ENCODE assay signal across 18 cellular contexts in the genomic region with DNA sequence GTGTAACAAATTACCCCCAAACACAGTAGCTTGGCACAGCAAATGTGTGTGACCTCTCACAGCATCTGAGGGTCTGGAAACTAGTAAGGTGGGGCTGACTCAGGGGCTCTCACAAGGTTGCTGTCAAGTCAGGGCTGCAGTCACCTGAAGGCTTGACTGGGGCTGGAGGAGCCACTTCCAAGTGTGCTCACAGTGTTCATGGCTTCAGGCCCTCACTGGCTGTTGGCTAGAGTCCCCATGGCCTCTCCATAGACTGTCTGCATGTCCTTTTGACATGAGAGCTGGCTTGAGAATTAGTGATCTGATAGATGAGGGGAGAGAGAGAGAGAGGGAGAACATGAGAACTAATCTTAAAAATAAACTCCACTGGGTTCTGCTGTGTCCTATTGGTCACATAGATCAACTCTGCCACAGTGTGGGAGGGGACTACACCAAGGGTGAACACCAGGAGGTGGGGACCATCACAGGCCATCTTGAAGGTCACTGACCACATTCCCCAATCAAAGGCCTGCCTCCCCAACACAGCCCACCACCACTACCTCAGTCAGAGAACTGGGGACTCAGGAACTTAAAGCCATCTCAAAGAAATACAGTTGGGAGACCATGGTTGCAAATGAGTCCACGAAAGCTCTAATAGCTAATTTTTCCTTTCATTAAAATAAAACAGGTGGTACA. TPM values are rescaled to one million over a fixed set of nuclear protein-coding genes. Genes with fewer than 3 reads are reported as not detected.
DNase-seq lines count a peak whose midpoint lies in the region; ATAC-seq lines count a peak whose summit lies in the region.
"Had no signal": no experiment of that assay in that cellular context is flagged by ENCODE, and none has a peak within 500 bp of the region (broad histone marks: within the 10 kb centered on the region; RNA-seq: fewer than 3 reads in every experiment).

No MANE protein-coding gene starts in this region.

- H3K9me3 ChIP-seq in CD4-positive, CD25-positive, alpha-beta regulatory T cell (ENCODE audit: control insufficient read depth in 2 of 2, low read length in 2 of 2): no peaks in the 10 kb centered on the region
- no peaks in the 10 kb centered on the region for H3K9me3 ChIP-seq in CD4-positive, alpha-beta memory T cell (ENCODE audit: control insufficient read depth in 1 of 2, low read length in 2 of 2)
- no peaks in the 10 kb centered on the region for H3K9me3 ChIP-seq in naive thymus-derived CD4-positive, alpha-beta T cell (ENCODE audit: control insufficient read depth in 2 of 3, low read length in 3 of 3)
- H3K9me3 ChIP-seq: HAP-1 had no signal

- intact Hi-C loops in CD4-positive, alpha-beta memory T cell (cut with micrococcal nuclease): loop anchor here (1.0 to 2.0 kb wide), 3 partner anchors 27 to 119 kb away; partner anchors contain the start of genes HMGB1 and KATNAL1
- intact Hi-C loops in naive thymus-derived CD4-positive, alpha-beta T cell (cut with micrococcal nuclease): loop anchor here (1.0 to 2.0 kb wide), 8 partner anchors 13 to 213 kb away; partner anchors contain the start of gene KATNAL1 (in 1 of the 2)

- CTCF ChIA-PET in CD4-positive, alpha-beta memory T cell (lab: Charles Lee; ENCODE audit: partially characterized antibody): interaction anchor here (0.9 to 3.7 kb wide), 13 partner anchors 9 to 229 kb away, joined by 3 to 18 read pairs (median 7); partner anchors contain the start of gene KATNAL1
- CTCF ChIA-PET in naive thymus-derived CD4-positive, alpha-beta T cell (lab: Charles Lee): interaction anchor here (0.6 to 1.9 kb wide), 7 partner anchors 29 to 213 kb away, joined by 3 to 8 read pairs (median 4); no protein-coding TSS in a partner anchor

- no peaks in the 10 kb centered on the region for H3K9me3 Mint-ChIP-seq in CD4-positive, CD25-positive, alpha-beta regulatory T cell
- peaks cover 0 to 1% (median 0%) of the 10 kb centered on the region in 8 donors for H3K9me3 Mint-ChIP-seq in CD4-positive, alpha-beta memory T cell
- no peaks in the 10 kb centered on the region for H3K9me3 Mint-ChIP-seq in activated T-helper 17 cell treated with anti-CD3 and anti-CD28 coated beads, Interleukin-2, amount 50 U/mL, for 72 hours
- H3K9me3 Mint-ChIP-seq in naive thymus-derived CD4-positive, alpha-beta T cell: peaks cover 0 to 9% (median 0%) of the 10 kb centered on the region in 11 donors

- peaks cover 21 to 63% (median 48%) of the 10 kb centered on the region in 4 donors for H3K4me1 Mint-ChIP-seq in CD4-positive, CD25-positive, alpha-beta regulatory T cell
- peaks cover 35 to 48% (median 41%) of the 10 kb centered on the region in 4 donors for H3K4me1 Mint-ChIP-seq in CD4-positive, alpha-beta memory T cell
- H3K4me1 Mint-ChIP-seq in activated T-helper 17 cell treated with anti-CD3 and anti-CD28 coated beads, Interleukin-2, amount 50 U/mL, for 72 hours: peaks cover 27% of the 10 kb centered on the region
- H3K4me1 Mint-ChIP-seq in naive thymus-derived CD4-positive, alpha-beta T cell: peaks cover 38 to 65% (median 48%) of the 10 kb centered on the region in 7 donors

- no peak overlapping the region for H3K27ac ChIP-seq in CD4-positive, CD25-positive, alpha-beta regulatory T cell (ENCODE audit: insufficient read depth, low read length, poor library complexity, severe bottlenecking)
- H3K27ac ChIP-seq in CD4-positive, alpha-beta memory T cell (ENCODE audit: low read depth, low read length): no peak overlapping the region
- no peak overlapping the region for H3K27ac ChIP-seq in naive thymus-derived CD4-positive, alpha-beta T cell (ENCODE audit: low read depth, low read length)
- H3K27ac ChIP-seq: PC-9 had no signal

- DNase-seq in CD4-positive, CD25-positive, alpha-beta regulatory T cell: no peak
- no peak for DNase-seq in CD4-positive, alpha-beta memory T cell
- DNase-seq in naive thymus-derived CD4-positive, alpha-beta T cell: no peak
- DNase-seq in activated CD4-positive, alpha-beta T cell treated with anti-CD3 and anti-CD28 coated beads for 48 hours: no peak
- DNase-seq in ecto neural progenitor cell (ENCODE audit: low spot score): no peak
- DNase-seq: ACHN, C1 segment of cervical spinal cord, COR-L47, DMS79, NCI-H1092 treated with DMSO at 0.1 percent for 48 hours, NCI-H1436 treated with DMSO at 0.1 percent for 48 hours, NCI-H1930, NCI-H748 treated with DMSO at 0.1 percent for 48 hours, SHP77 had no signal

- H3K4me1 ChIP-seq in CD4-positive, CD25-positive, alpha-beta regulatory T cell (ENCODE audit: control insufficient read depth, insufficient read depth, low read length, poor library complexity, severe bottlenecking): peaks cover 34% of the 10 kb centered on the region
- H3K4me1 ChIP-seq in CD4-positive, alpha-beta memory T cell (ENCODE audit: insufficient read depth, low read length): peaks cover 42% of the 10 kb centered on the region
- H3K4me1 ChIP-seq in naive thymus-derived CD4-positive, alpha-beta T cell (ENCODE audit: control insufficient read depth in 2 of 2, insufficient read depth in 2 of 2, low read length in 2 of 2): peaks cover 29 to 31% of the 10 kb centered on the region in 2 donors
- H3K4me1 ChIP-seq: HAP-1 had no signal

- H3K36me3 Mint-ChIP-seq in CD4-positive, CD25-positive, alpha-beta regulatory T cell: peaks cover 32% of the 10 kb centered on the region
- H3K36me3 Mint-ChIP-seq in CD4-positive, alpha-beta memory T cell: peaks cover 18 to 26% of the 10 kb centered on the region in 2 donors
- peaks cover 28% of the 10 kb centered on the region for H3K36me3 Mint-ChIP-seq in activated T-helper 17 cell treated with anti-CD3 and anti-CD28 coated beads, Interleukin-2, amount 50 U/mL, for 72 hours (ENCODE audit: low read depth)
- H3K36me3 Mint-ChIP-seq in naive thymus-derived CD4-positive, alpha-beta T cell: peaks cover 0 to 59% (median 9%) of the 10 kb centered on the region in 5 donors

- H3K27ac Mint-ChIP-seq in CD4-positive, CD25-positive, alpha-beta regulatory T cell: peak overlapping the region in 1 of 3 donors; percentile 1
- H3K27ac Mint-ChIP-seq in CD4-positive, alpha-beta memory T cell: no peak overlapping the region
- H3K27ac Mint-ChIP-seq in activated T-helper 17 cell treated with anti-CD3 and anti-CD28 coated beads, Interleukin-2, amount 50 U/mL, for 72 hours: no peak overlapping the region
- peak overlapping the region in 2 of 9 donors; percentile 50 to 77 for H3K27ac Mint-ChIP-seq in naive thymus-derived CD4-positive, alpha-beta T cell

- H3K4me3 Mint-ChIP-seq in CD4-positive, CD25-positive, alpha-beta regulatory T cell: peak overlapping the region; percentile 53 to 89 (median 76)
- H3K4me3 Mint-ChIP-seq in CD4-positive, alpha-beta memory T cell: peak overlapping the region in 7 of 8 donors; percentile 14 to 88 (median 37)
- peak overlapping the region; percentile 47 for H3K4me3 Mint-ChIP-seq in activated T-helper 17 cell treated with anti-CD3 and anti-CD28 coated beads, Interleukin-2, amount 50 U/mL, for 72 hours
- peak overlapping the region; percentile 3 to 76 (median 68) for H3K4me3 Mint-ChIP-seq in naive thymus-derived CD4-positive, alpha-beta T cell

- peak overlapping the region; percentile 66 for H3K4me3 ChIP-seq in CD4-positive, CD25-positive, alpha-beta regulatory T cell (ENCODE audit: low read depth, low read length)
- H3K4me3 ChIP-seq in CD4-positive, alpha-beta memory T cell (ENCODE audit: low read length in 2 of 2): no peak overlapping the region
- H3K4me3 ChIP-seq in naive thymus-derived CD4-positive, alpha-beta T cell (ENCODE audit: low read length): no peak overlapping the region
- H3K4me3 ChIP-seq: HAP-1, PC-9 had no signal

- peaks cover 5% of the 10 kb centered on the region for H3K27me3 Mint-ChIP-seq in CD4-positive, CD25-positive, alpha-beta regulatory T cell
- no peaks in the 10 kb centered on the region for H3K27me3 Mint-ChIP-seq in CD4-positive, alpha-beta memory T cell
- H3K27me3 Mint-ChIP-seq in activated T-helper 17 cell treated with anti-CD3 and anti-CD28 coated beads, Interleukin-2, amount 50 U/mL, for 72 hours: no peaks in the 10 kb centered on the region
- peaks cover 0 to 2% (median 0%) of the 10 kb centered on the region in 5 donors for H3K27me3 Mint-ChIP-seq in naive thymus-derived CD4-positive, alpha-beta T cell

- POLR2A ChIA-PET in CD4-positive, alpha-beta memory T cell (lab: Charles Lee; ENCODE audit: partially characterized antibody): interaction anchor here (0.8 to 3.4 kb wide), 20 partner anchors 9 to 272 kb away, joined by 3 to 33 read pairs (median 7); partner anchors contain the start of genes HMGB1, UBE2L5 and USPL1
- POLR2A ChIA-PET in naive thymus-derived CD4-positive, alpha-beta T cell (lab: Charles Lee): interaction anchor here (0.9 to 3.8 kb wide), 11 partner anchors 9 to 272 kb away, joined by 3 to 16 read pairs (median 5); partner anchors contain the start of genes KATNAL1 and USPL1

- no peaks in the 10 kb centered on the region for H3K27me3 ChIP-seq in CD4-positive, CD25-positive, alpha-beta regulatory T cell (ENCODE audit: control insufficient read depth, insufficient read depth, low read length)
- H3K27me3 ChIP-seq in CD4-positive, alpha-beta memory T cell (ENCODE audit: insufficient read depth, low read length): no peaks in the 10 kb centered on the region
- no peaks in the 10 kb centered on the region for H3K27me3 ChIP-seq in naive thymus-derived CD4-positive, alpha-beta T cell (ENCODE audit: control insufficient read depth in 2 of 2, insufficient read depth in 2 of 2, low read length in 2 of 2)

- H3K36me3 ChIP-seq in CD4-positive, CD25-positive, alpha-beta regulatory T cell (ENCODE audit: control insufficient read depth, insufficient read depth, low read length): peaks cover 24% of the 10 kb centered on the region
- H3K36me3 ChIP-seq in CD4-positive, alpha-beta memory T cell (ENCODE audit: insufficient read depth, low read length): peaks cover 5% of the 10 kb centered on the region
- no peaks in the 10 kb centered on the region for H3K36me3 ChIP-seq in naive thymus-derived CD4-positive, alpha-beta T cell (ENCODE audit: control insufficient read depth in 2 of 3, insufficient read depth in 3 of 3, low read length in 3 of 3)
- H3K36me3 ChIP-seq: HAP-1 had no signal

- no peak for ATAC-seq in CD4-positive, CD25-positive, alpha-beta regulatory T cell (ENCODE audit: low read depth in 2 of 2)
- no peak for ATAC-seq in activated T-helper 17 cell treated with anti-CD3 and anti-CD28 coated beads, Interleukin-2, amount 50 U/mL, for 72 hours (replicated peaks)
- ATAC-seq in naive thymus-derived CD4-positive, alpha-beta T cell: no peak
- no peak for ATAC-seq in GM19467 (IDR thresholded peaks at IDR 0.05; ENCODE audit: unreplicated experiment)

RNA-seq across cellular contexts. Expression of gene KATNAL1, which starts 38.2 kb away (rescaled TPM):
- total RNA-seq in CD4-positive, CD25-positive, alpha-beta regulatory T cell: 29.2 TPM
- polyA plus RNA-seq in CD4-positive, CD25-positive, alpha-beta regulatory T cell: 1 to 10 TPM; 5.1 to 6.9 (median 6.2) TPM
- 1 to 10 TPM; 4.8 to 6.4 TPM for total RNA-seq in CD4-positive, alpha-beta memory T cell
- polyA plus RNA-seq in CD4-positive, alpha-beta memory T cell: 1 to 10 TPM; 1.7 to 4.8 TPM
- total RNA-seq in activated T-helper 17 cell treated with anti-CD3 and anti-CD28 coated beads, Interleukin-2, amount 50 U/mL, for 72 hours: 10 to 100 TPM; 25.0 to 25.8 TPM
- total RNA-seq in naive thymus-derived CD4-positive, alpha-beta T cell: 10 to 100 TPM in 1 of 5 experiments, 1 to 10 TPM in 3, under 1 TPM in 1; 0.89 to 16.8 (median 4.2) TPM
- polyA plus RNA-seq in naive thymus-derived CD4-positive, alpha-beta T cell: 1 to 10 TPM in 1 of 2 donors, under 1 TPM in 1; 0.25 to 1.4 TPM
